ENCODE assay signal across 11 cellular contexts in the genomic region with DNA sequence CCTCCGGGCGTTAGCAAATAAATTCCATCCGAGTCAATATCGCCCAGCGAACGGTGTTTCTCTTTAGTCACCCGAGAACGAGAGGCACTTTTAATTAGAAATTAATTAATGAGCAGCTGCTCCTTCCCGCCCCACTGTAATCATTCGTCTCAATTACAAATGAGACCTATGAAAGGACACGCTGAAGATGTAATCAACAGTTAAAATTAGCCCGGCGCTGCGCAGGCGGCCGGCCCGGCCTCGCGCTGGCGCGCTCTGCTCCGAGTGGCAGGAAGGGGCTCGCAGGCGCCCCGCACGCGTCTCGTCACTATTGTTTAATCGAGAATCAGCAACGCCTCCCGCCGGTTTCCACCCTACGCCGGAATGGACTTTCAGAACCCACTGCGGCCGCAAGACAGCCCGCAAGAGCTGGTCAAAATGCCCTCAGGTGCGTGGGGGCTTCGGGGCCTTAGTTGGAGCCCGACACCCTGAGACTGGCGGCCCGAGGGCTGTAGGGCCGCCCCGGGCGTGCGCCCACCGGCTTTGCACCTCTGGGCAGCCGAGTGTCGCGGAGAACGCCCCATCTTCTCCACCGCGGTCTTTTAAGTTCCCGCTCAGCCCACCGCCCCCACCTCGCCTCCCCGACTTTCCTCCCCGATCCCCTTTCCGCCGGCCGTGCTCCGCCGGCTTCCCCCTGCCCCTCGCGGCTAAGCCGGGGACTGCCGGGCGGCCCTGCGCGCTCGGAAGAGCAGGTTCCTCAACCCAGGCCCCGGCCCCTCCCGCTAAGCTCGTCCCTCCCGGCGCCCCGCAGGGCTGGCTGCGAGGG. TPM values are rescaled to one million over a fixed set of nuclear protein-coding genes. Genes with fewer than 3 reads are reported as not detected.
A peak's percentile ranks its signal among the peaks of the same experiment; 100 is the strongest.
DNase-seq lines count a peak whose midpoint lies in the region; ATAC-seq and TF ChIP-seq lines count a peak whose summit lies in the region.
"Had no signal": no experiment of that assay in that cellular context is flagged by ENCODE, and none has a peak within 500 bp of the region (broad histone marks: within the 10 kb centered on the region; RNA-seq: fewer than 3 reads in every experiment).

No MANE protein-coding gene starts in this region.

- peak; percentile 59 for DNase-seq in activated CD8-positive, alpha-beta memory T cell treated with anti-CD3 and anti-CD28 coated beads, Interleukin-2, amount 50 U/mL, for 48 hours
- no peak for DNase-seq in activated CD8-positive, alpha-beta memory T cell treated with anti-CD3 and anti-CD28 coated beads for 24 hours
- DNase-seq in adipocyte (ENCODE audit: low read depth), result peak; percentile 4
- no peak for DNase-seq in thoracic aorta (ENCODE audit: low spot score)
- no peak for DNase-seq in NCI-H2081 treated with DMSO at 0.1 percent for 48 hours (lab: John Stamatoyannopoulos, UW)
- DNase-seq in NCI-H345 (lab: John Stamatoyannopoulos, UW), result no peak
- DNase-seq: GOT3, NCI-H1930 had no signal

- H3K9me3 ChIP-seq in adipocyte (ENCODE audit: control insufficient read depth, low read length) (no peaks in the 10 kb centered on the region), thoracic aorta (no peaks in the 10 kb centered on the region)
- H3K9me3 ChIP-seq: mucosa of descending colon had no signal

- no peak overlapping the region for H3K27ac ChIP-seq in thoracic aorta

- no peak for ATAC-seq in thoracic aorta (ENCODE audit: insufficient number of reproducible peaks, low FRiP score, low read depth)
- no peak for ATAC-seq in HG02970 (IDR thresholded peaks at IDR 0.05; ENCODE audit: low FRiP score, unreplicated experiment)

- H3K4me3 ChIP-seq in adipocyte (ENCODE audit: low read length), result peak overlapping the region; percentile 44
- H3K4me3 ChIP-seq in iPS-11a (ENCODE audit: low read depth, low read length), result peak overlapping the region; percentile 20
- peak overlapping the region; percentile 56 for H3K4me3 ChIP-seq in thoracic aorta
- H3K4me3 ChIP-seq: mucosa of descending colon had no signal

- TF ChIP-seq CTCF in thoracic aorta (IDR thresholded peaks at IDR 0.05), result no peak

- H3K27me3 ChIP-seq in adipocyte (replicated peaks; ENCODE audit: control insufficient read depth, insufficient read depth, low read length) (peaks cover 45% of the 10 kb centered on the region), thoracic aorta (replicated peaks; ENCODE audit: insufficient read depth) (peaks cover 16% of the 10 kb centered on the region)

- H3K4me1 ChIP-seq in adipocyte (ENCODE audit: control insufficient read depth, insufficient read depth, low read length) (no peaks in the 10 kb centered on the region), thoracic aorta (ENCODE audit: control insufficient read depth in 1 of 2, low read depth in 2 of 2) (peaks cover 6 to 27% of the 10 kb centered on the region in 2 donors)

- no peak overlapping the region for H3K9ac ChIP-seq in adipocyte (ENCODE audit: low read length)

- H3K36me3 ChIP-seq in adipocyte (ENCODE audit: control insufficient read depth, insufficient read depth, low read length, severe bottlenecking), result no peaks in the 10 kb centered on the region
- no peaks in the 10 kb centered on the region for H3K36me3 ChIP-seq in thoracic aorta

RNA-seq across cellular contexts. Expression of gene IRX4, which starts 0.6 kb away (rescaled TPM):
- not detected for total RNA-seq in thoracic aorta
- total RNA-seq: mucosa of descending colon had no signal

Comparison
In these comparisons a context has a peak if more than half of its experiments do, and no peak if none do; other contexts are left out.
1. DNase-seq: peak in activated CD8-positive, alpha-beta memory T cell treated with anti-CD3 and anti-CD28 coated beads, Interleukin-2, amount 50 U/mL, for 48 hours (single experiment) and adipocyte (single experiment); none in activated CD8-positive, alpha-beta memory T cell treated with anti-CD3 and anti-CD28 coated beads for 24 hours (single experiment), thoracic aorta (single experiment), NCI-H2081 treated with DMSO at 0.1 percent for 48 hours (single experiment) and NCI-H345 (single experiment).
2. Peak in every context shown above with its lines, with median percentiles within 50 percentile points of each other: H3K4me3 ChIP-seq.